In genomic region chr3:172102883-172103310, GRCh38 we compare ENCODE assay signal across 11 cellular contexts.
DNase-seq lines count a peak whose midpoint lies in the region; ATAC-seq, FAIRE-seq and TF ChIP-seq lines count a peak whose summit lies in the region.
"Had no signal": no experiment of that assay in that cellular context is flagged by ENCODE, and none has a peak within 500 bp of the region (broad histone marks: within the 10 kb centered on the region; RNA-seq: fewer than 3 reads in every experiment).

No MANE protein-coding gene starts in this region.

- 30% methylated on average over 3 of the region's 3 CpGs for WGBS in mammary epithelial cell (ENCODE audit: low coverage, missing lambda C conversion rate)

- no peak for DNase-seq in CD8-positive, alpha-beta T cell
- DNase-seq in NCI-H2029 treated with DMSO at 0.1 percent for 48 hours (lab: John Stamatoyannopoulos, UW) (peak; percentile 66), mammary epithelial cell (peak; percentile 43), HTR-8/SVneo (ENCODE audit: insufficient read length, low spot score) (no peak)
- DNase-seq: esophagus squamous epithelium, retina had no signal

- dilution Hi-C loops in mammary epithelial cell (cut with HindIII; ENCODE audit: low sequenced_read_pairs), result no loop called here

- H3K36me3 ChIP-seq in CD8-positive, alpha-beta T cell (ENCODE audit: insufficient read depth, low read length), result no peaks in the 10 kb centered on the region
- no peaks in the 10 kb centered on the region for H3K36me3 ChIP-seq in mammary epithelial cell (ENCODE audit: insufficient read depth, low read length)
- H3K36me3 ChIP-seq: esophagus squamous epithelium had no signal

- CTCF ChIA-PET in CD8-positive, alpha-beta T cell (lab: Charles Lee), result interaction anchor here (2.1 to 4.5 kb wide), 2 partner anchors 65 to 67 kb away, joined by 9 to 13 read pairs; no protein-coding TSS in a partner anchor
- CTCF ChIA-PET in mammary epithelial cell (lab: Charles Lee; ENCODE audit: low non-redundant PET), result no interaction called here

- ATAC-seq in CD8-positive, alpha-beta T cell, result no peak
- no peak for ATAC-seq in GM21360 (IDR thresholded peaks at IDR 0.05; ENCODE audit: unreplicated experiment)
- ATAC-seq in GM18873 (IDR thresholded peaks at IDR 0.05; ENCODE audit: low FRiP score, unreplicated experiment), result no peak
- ATAC-seq in GM21515 (IDR thresholded peaks at IDR 0.05; ENCODE audit: unreplicated experiment), result no peak

- H3K4me3 ChIP-seq in CD8-positive, alpha-beta T cell (ENCODE audit: low read depth, low read length), result peak overlapping the region; percentile 3
- H3K4me3 ChIP-seq in mammary epithelial cell (replicated peaks in 1 of 3; ENCODE audit: insufficient read depth in 1 of 3, low read depth in 2 of 3, low read length in 3 of 3), result no peak overlapping the region
- H3K4me3 ChIP-seq: esophagus squamous epithelium had no signal

- H3K4me2 ChIP-seq in mammary epithelial cell (ENCODE audit: insufficient read depth, low read depth, low read length), result peak overlapping the region; percentile 80

- no peak for FAIRE-seq in HTR-8/SVneo (lab: Jason Lieb, UNC)

- peaks cover 98% of the 10 kb centered on the region for H3K79me2 ChIP-seq in mammary epithelial cell (ENCODE audit: insufficient read depth, low read length)

- H3K27ac ChIP-seq in CD8-positive, alpha-beta T cell (ENCODE audit: low read depth, low read length), result no peak overlapping the region
- peak overlapping the region; percentile 95 for H3K27ac ChIP-seq in mammary epithelial cell (ENCODE audit: insufficient read depth, low read depth, low read length)
- H3K27ac ChIP-seq: esophagus squamous epithelium had no signal

- H3K4me1 Mint-ChIP-seq in CD8-positive, alpha-beta T cell (ENCODE audit: low read depth), result peaks cover 85% of the 10 kb centered on the region
- peaks cover 92% of the 10 kb centered on the region for H3K4me1 Mint-ChIP-seq in nephron

- H4K20me1 ChIP-seq in mammary epithelial cell (ENCODE audit: insufficient read depth, low read length), result no peaks in the 10 kb centered on the region

- POLR2A ChIA-PET in CD8-positive, alpha-beta T cell (lab: Charles Lee), result interaction anchor here (1.3 to 2.0 kb wide), 2 partner anchors 11 to 37 kb away, joined by 6 to 8 read pairs; no protein-coding TSS in a partner anchor

- in situ Hi-C loops in mammary epithelial cell (cut with MboI; ENCODE audit: low sequenced_read_pairs in 2 of 2), result no loop called here

- peak overlapping the region; percentile 84 for H3K27ac Mint-ChIP-seq in CD8-positive, alpha-beta T cell
- H3K27ac Mint-ChIP-seq in nephron, result peak overlapping the region; percentile 67 to 92 (median 77)

- no peaks in the 10 kb centered on the region for H3K9me3 ChIP-seq in CD8-positive, alpha-beta T cell (ENCODE audit: low read length)
- H3K9me3 ChIP-seq in mammary epithelial cell (replicated peaks; ENCODE audit: insufficient read depth, low read length), result no peaks in the 10 kb centered on the region
- H3K9me3 ChIP-seq: esophagus squamous epithelium had no signal

- no peak overlapping the region for H3K9ac ChIP-seq in mammary epithelial cell (ENCODE audit: insufficient read depth, low read length)

- intact Hi-C loops in CD8-positive, alpha-beta T cell (cut with DNase I, micrococcal nuclease), result loop anchor here in 1 of 2 experiments (10.0 kb wide), 1 partner anchor 652 kb away; the partner anchor contains the start of gene ECT2
- intact Hi-C loops in mammary epithelial cell (cut with micrococcal nuclease), result loop anchor here (1.0 to 2.0 kb wide), 2 partner anchors 27 to 62 kb away; no protein-coding TSS in a partner anchor

- H3K27me3 Mint-ChIP-seq in CD8-positive, alpha-beta T cell (ENCODE audit: low read depth), result peaks cover 2% of the 10 kb centered on the region
- no peaks in the 10 kb centered on the region for H3K27me3 Mint-ChIP-seq in nephron (ENCODE audit: low read depth)

- no peaks in the 10 kb centered on the region for H3K36me3 Mint-ChIP-seq in CD8-positive, alpha-beta T cell
- peaks cover 9% of the 10 kb centered on the region for H3K36me3 Mint-ChIP-seq in nephron (ENCODE audit: low read depth)

- peaks cover 79% of the 10 kb centered on the region for H3K4me1 ChIP-seq in CD8-positive, alpha-beta T cell (ENCODE audit: insufficient read depth, low read length)
- peaks cover 59% of the 10 kb centered on the region for H3K4me1 ChIP-seq in mammary epithelial cell (ENCODE audit: insufficient read depth, low read length)

- no TSS peak for BruUV-seq in mammary epithelial cell (replicated peaks; lab: Mats Ljungman, UMichigan)

- H3K9me3 Mint-ChIP-seq in CD8-positive, alpha-beta T cell, result no peaks in the 10 kb centered on the region
- H3K9me3 Mint-ChIP-seq in nephron, result no peaks in the 10 kb centered on the region
- H3K9me3 Mint-ChIP-seq: IgD-negative memory B cell had no signal

- H3K27me3 ChIP-seq in CD8-positive, alpha-beta T cell (ENCODE audit: insufficient read depth, low read length), result no peaks in the 10 kb centered on the region
- no peaks in the 10 kb centered on the region for H3K27me3 ChIP-seq in mammary epithelial cell (ENCODE audit: insufficient read depth, low read length)
- H3K27me3 ChIP-seq: esophagus squamous epithelium had no signal

- TF ChIP-seq CTCF in CD8-positive, alpha-beta T cell (IDR thresholded peaks at IDR 0.05), result no peak
- no peak for TF ChIP-seq CTCF in mammary epithelial cell (conservative IDR thresholded peaks at IDR 0.05 in 1 of 2, IDR thresholded peaks at IDR 0.05 in 1 of 2; ENCODE audit: extremely low read depth in 1 of 2, insufficient read depth in 1 of 2, low read depth in 1 of 2, low read length in 2 of 2)
- TF ChIP-seq CTCF in nephron (IDR thresholded peaks at IDR 0.05; ENCODE audit: unreplicated experiment in 3 of 3), result no peak

- H3K4me3 Mint-ChIP-seq in CD8-positive, alpha-beta T cell, result peak overlapping the region; percentile 56
- no peak overlapping the region for H3K4me3 Mint-ChIP-seq in nephron

- H2AFZ ChIP-seq in mammary epithelial cell (ENCODE audit: low read depth, low read length), result no peak overlapping the region

Comparison
In these comparisons a context has a peak if more than half of its experiments do, and no peak if none do; other contexts are left out.
1. DNase-seq: peak in NCI-H2029 treated with DMSO at 0.1 percent for 48 hours (single experiment) and mammary epithelial cell (single experiment); none in CD8-positive, alpha-beta T cell (0 of 7) and HTR-8/SVneo (single experiment).